In genomic region chr20:63134201-63134612, GRCh38 we compare ENCODE assay signal across 13 cellular contexts.
A peak's percentile ranks its signal among the peaks of the same experiment; 100 is the strongest.
DNase-seq lines count a peak whose midpoint lies in the region; ATAC-seq and TF ChIP-seq lines count a peak whose summit lies in the region.
"Had no signal": no experiment of that assay in that cellular context is flagged by ENCODE, and none has a peak within 500 bp of the region (broad histone marks: within the 10 kb centered on the region; RNA-seq: fewer than 3 reads in every experiment).

No MANE protein-coding gene starts in this region.

- ATAC-seq in foreskin keratinocyte = peak; percentile 36
- no peak for ATAC-seq in GM21390 (IDR thresholded peaks at IDR 0.05; ENCODE audit: unreplicated experiment)

- TF ChIP-seq CTCF in foreskin keratinocyte (conservative IDR thresholded peaks at IDR 0.05) (no peak), GM10248 (IDR thresholded peaks at IDR 0.05; ENCODE audit: control extremely low read depth, extremely low read depth, low read depth, missing control alignments) (no peak)

- H3K27ac ChIP-seq in foreskin keratinocyte = no peak overlapping the region
- H3K27ac ChIP-seq: HL-60, stomach had no signal

- no peaks in the 10 kb centered on the region for H3K4me1 ChIP-seq in foreskin keratinocyte
- H3K4me1 ChIP-seq: stomach had no signal

- CTCF ChIA-PET in HEK293T (lab: Yijun Ruan, JAX) (no interaction called here), GM10248 (lab: Yijun Ruan, JAX) (no interaction called here)

- DNase-seq in activated effector memory CD4-positive, alpha-beta T cell treated with anti-CD3 and anti-CD28 coated beads, Interleukin-2, amount 50 U/mL, for 16 hours = peak; percentile 55
- no peak for DNase-seq in activated effector memory CD4-positive, alpha-beta T cell treated with Interleukin-2 at 50 U/mL for 16 hours
- peak; percentile 61 for DNase-seq in HEK293T (ENCODE audit: extremely low spot score)
- no peak for DNase-seq in foreskin keratinocyte
- DNase-seq in stimulated activated CD8-positive, alpha-beta memory T cell treated with anti-CD3 and anti-CD28 coated beads, Interleukin-4, amount 100 ng/mL, for 48 hours = peak; percentile 50
- no peak for DNase-seq in GM10248 (ENCODE audit: extremely low spot score)
- no peak for DNase-seq in DMS153 (lab: John Stamatoyannopoulos, UW)
- DNase-seq: effector CD4-positive, alpha-beta T cell; NCI-H187; NCI-H524 treated with DMSO at 0.1 percent for 48 hours; stomach had no signal

- no peaks in the 10 kb centered on the region for H3K27me3 ChIP-seq in foreskin keratinocyte

- POLR2A ChIA-PET in HEK293T (lab: Yijun Ruan, JAX) (no interaction called here), GM10248 (lab: Yijun Ruan, JAX) (no interaction called here)

TF ChIP-seq in HEK293T, 16 proteins besides CTCF, POLR2A, EP300 and RAD21:
- no peak for TF ChIP-seq ARNT (IDR thresholded peaks at IDR 0.05)
- TF ChIP-seq SUZ12 (IDR thresholded peaks at IDR 0.05) = no peak
- no peak for TF ChIP-seq PKNOX1 (IDR thresholded peaks at IDR 0.05)
- no peak for TF ChIP-seq NFRKB (IDR thresholded peaks at IDR 0.05)
- TF ChIP-seq FOXM1 (IDR thresholded peaks at IDR 0.05; ENCODE audit: borderline replicate concordance) = no peak
- TF ChIP-seq ZNF384 (IDR thresholded peaks at IDR 0.05) = no peak
- no peak for TF ChIP-seq TARDBP (IDR thresholded peaks at IDR 0.05)
- no peak for TF ChIP-seq FOXK2 (IDR thresholded peaks at IDR 0.05)
- TF ChIP-seq L3MBTL2 (conservative IDR thresholded peaks at IDR 0.05) = no peak

Comparison
In these comparisons a context has a peak if more than half of its experiments do, and no peak if none do; other contexts are left out.
1. DNase-seq: peak in activated effector memory CD4-positive, alpha-beta T cell treated with anti-CD3 and anti-CD28 coated beads, Interleukin-2, amount 50 U/mL, for 16 hours (single experiment), HEK293T (single experiment) and stimulated activated CD8-positive, alpha-beta memory T cell treated with anti-CD3 and anti-CD28 coated beads, Interleukin-4, amount 100 ng/mL, for 48 hours (single experiment); none in activated effector memory CD4-positive, alpha-beta T cell treated with Interleukin-2 at 50 U/mL for 16 hours (single experiment), foreskin keratinocyte (0 of 2), GM10248 (single experiment) and DMS153 (single experiment).